ENCODE assay signal across 23 cellular contexts in genomic region chr12:75854681-75855309, GRCh38.
A peak's percentile ranks its signal among the peaks of the same experiment; 100 is the strongest.
DNase-seq lines count a peak whose midpoint lies in the region; ATAC-seq and TF ChIP-seq lines count a peak whose summit lies in the region.
"Had no signal": no experiment of that assay in that cellular context is flagged by ENCODE, and none has a peak within 500 bp of the region (broad histone marks: within the 10 kb centered on the region; RNA-seq: fewer than 3 reads in every experiment).

No MANE protein-coding gene starts in this region.

- H3K36me3 ChIP-seq in heart left ventricle (no peaks in the 10 kb centered on the region), right atrium auricular region (no peaks in the 10 kb centered on the region), Panc1 (ENCODE audit: control insufficient read depth, insufficient read depth, low read length) (no peaks in the 10 kb centered on the region), ovary (no peaks in the 10 kb centered on the region)
- H3K36me3 ChIP-seq: brain microvascular endothelial cell, HAP-1, SJCRH30, tibial artery had no signal

- H3K4me3 ChIP-seq in heart left ventricle, result no peak overlapping the region
- no peak overlapping the region for H3K4me3 ChIP-seq in right atrium auricular region
- no peak overlapping the region for H3K4me3 ChIP-seq in Panc1 (ENCODE audit: low read depth in 2 of 2, low read length in 2 of 2)
- no peak overlapping the region for H3K4me3 ChIP-seq in fibroblast of the aortic adventitia (ENCODE audit: low read depth, low read length)
- H3K4me3 ChIP-seq in ovary, result no peak overlapping the region
- H3K4me3 ChIP-seq: HAP-1, psoas muscle, SJCRH30, tibial artery had no signal

- H3K4me1 ChIP-seq in heart left ventricle (peaks cover 0 to 11% (median 0%) of the 10 kb centered on the region in 12 donors), right atrium auricular region (no peaks in the 10 kb centered on the region), Panc1 (ENCODE audit: control insufficient read depth, insufficient read depth, low read length) (peaks cover 3% of the 10 kb centered on the region; the same call in 1 of the 2 replicates), ovary (ENCODE audit: insufficient read depth) (peaks cover 2% of the 10 kb centered on the region)
- H3K4me1 ChIP-seq: HAP-1, psoas muscle, tibial artery had no signal

- CTCF ChIA-PET in Panc1 (lab: Charles Lee), result no interaction called here

- WGBS in heart left ventricle, 4 donors, result 52 to 71% (median 61%) methylated on average over 4 of the region's 4 CpGs
- 64 to 78% (median 76%) methylated on average over 4 of the region's 4 CpGs for WGBS in ovary, 3 donors

- H3K9me3 ChIP-seq in heart left ventricle (no peaks in the 10 kb centered on the region), right atrium auricular region (no peaks in the 10 kb centered on the region), Panc1 (ENCODE audit: control insufficient read depth, insufficient read depth, low read depth, low read length) (peaks cover 26% of the 10 kb centered on the region; the same call in 1 of the 2 replicates), ovary (no peaks in the 10 kb centered on the region)
- H3K9me3 ChIP-seq: HAP-1, psoas muscle, SJCRH30, tibial artery had no signal

- POLR2A ChIA-PET in Panc1 (lab: Charles Lee), result no interaction called here

- TF ChIP-seq POLR2A in heart left ventricle (IDR thresholded peaks at IDR 0.05), result no peak
- TF ChIP-seq POLR2A in ovary (IDR thresholded peaks at IDR 0.05), result no peak

- no peak for TF ChIP-seq EP300 in ovary (IDR thresholded peaks at IDR 0.05)

- peak overlapping the region in 1 of 12 donors; percentile 42 for H3K27ac ChIP-seq in heart left ventricle
- no peak overlapping the region for H3K27ac ChIP-seq in right atrium auricular region
- H3K27ac ChIP-seq in Panc1 (ENCODE audit: low read length), result peak overlapping the region; percentile 89
- H3K27ac ChIP-seq in ovary, result no peak overlapping the region
- H3K27ac ChIP-seq: brain microvascular endothelial cell, HL-60, psoas muscle, SJCRH30, tibial artery had no signal

- in situ Hi-C loops in Panc1 (cut with HindIII; ENCODE audit: low pct_unique_long_range_greater_than_20kb, low sequenced_read_pairs), result no loop called here

- H3K27me3 ChIP-seq in heart left ventricle, result no peaks in the 10 kb centered on the region
- H3K27me3 ChIP-seq in right atrium auricular region, result no peaks in the 10 kb centered on the region
- no peaks in the 10 kb centered on the region for H3K27me3 ChIP-seq in Panc1 (ENCODE audit: control insufficient read depth, insufficient read depth, low read length)
- no peaks in the 10 kb centered on the region for H3K27me3 ChIP-seq in ovary
- H3K27me3 ChIP-seq: brain microvascular endothelial cell, SJCRH30, tibial artery had no signal

- intact Hi-C loops in heart left ventricle (cut with DNase I) (loop anchor here in 1 of 10 donors (10.0 kb wide), 1 partner anchor 50 kb away; no protein-coding TSS in a partner anchor), Panc1 (cut with micrococcal nuclease; ENCODE audit: unreplicated experiment) (no loop called here), ovary (cut with DNase I) (no loop called here)

- no TSS peak for BruUV-seq in Panc1 (replicated peaks; lab: Mats Ljungman, UMichigan)

- no peak for TF ChIP-seq CTCF in heart left ventricle (IDR thresholded peaks at IDR 0.05)
- no peak for TF ChIP-seq CTCF in right atrium auricular region (IDR thresholded peaks at IDR 0.05)
- no peak for TF ChIP-seq CTCF in Panc1 (IDR thresholded peaks at IDR 0.05)
- no peak for TF ChIP-seq CTCF in fibroblast of the aortic adventitia (IDR thresholded peaks at IDR 0.05; ENCODE audit: insufficient read depth, low read length)
- no peak for TF ChIP-seq CTCF in ovary (IDR thresholded peaks at IDR 0.05)

- no peak for DNase-seq in heart left ventricle
- DNase-seq in right atrium auricular region (ENCODE audit: low spot score), result no peak
- no peak for DNase-seq in Panc1 (ENCODE audit: low read depth, low spot score)
- peak; percentile 93 for DNase-seq in fibroblast of the aortic adventitia (ENCODE audit: low read depth)
- DNase-seq in ovary, result no peak
- no peak for DNase-seq in UCSD-AML1 (lab: John Stamatoyannopoulos, UW; ENCODE audit: unreplicated experiment)
- DNase-seq: activated B cell treated with CpG ODN at 0.5 μM for 24 hours; activated T-cell treated with anti-CD3 and anti-CD28 coated beads, Interleukin-2, amount 50 U/mL, for 48 hours; brain microvascular endothelial cell; glutamatergic neuron; mesendoderm; NCI-H1092 treated with DMSO at 0.1 percent for 48 hours; NCI-H2081 treated with DMSO at 0.1 percent for 48 hours; NCI-H510A treated with DMSO at 0.1 percent for 48 hours; psoas muscle; SJCRH30; stimulated activated CD4-positive, alpha-beta T cell treated with anti-CD3 and anti-CD28 coated beads, Interleukin-12 subunit alpha, Interleukin-12 subunit beta, amount 100 ng/mL, for 4 hours; tibial artery had no signal

- ATAC-seq in heart left ventricle (peak in 3 of 4 donors; percentile 51 to 74 (median 51)), Panc1 (no peak), GM18502 (IDR thresholded peaks at IDR 0.05; ENCODE audit: poor library complexity, unreplicated experiment) (no peak), GM21723 (IDR thresholded peaks at IDR 0.05; ENCODE audit: unreplicated experiment) (no peak)
- ATAC-seq: psoas muscle; stimulated activated effector memory CD8-positive, alpha-beta T cell treated with anti-CD3 and anti-CD28 coated beads, Interleukin-12 subunit alpha, Interleukin-12 subunit beta, amount 100 ng/mL, for 72 hours had no signal

Comparison
In these comparisons a context has a peak if more than half of its experiments do, and no peak if none do; other contexts are left out.
1. ATAC-seq: peak in heart left ventricle (3 of 4); none in Panc1 (single experiment), GM18502 (single experiment) and GM21723 (single experiment).